ENCODE assay signal across 11 cellular contexts in the genomic region with DNA sequence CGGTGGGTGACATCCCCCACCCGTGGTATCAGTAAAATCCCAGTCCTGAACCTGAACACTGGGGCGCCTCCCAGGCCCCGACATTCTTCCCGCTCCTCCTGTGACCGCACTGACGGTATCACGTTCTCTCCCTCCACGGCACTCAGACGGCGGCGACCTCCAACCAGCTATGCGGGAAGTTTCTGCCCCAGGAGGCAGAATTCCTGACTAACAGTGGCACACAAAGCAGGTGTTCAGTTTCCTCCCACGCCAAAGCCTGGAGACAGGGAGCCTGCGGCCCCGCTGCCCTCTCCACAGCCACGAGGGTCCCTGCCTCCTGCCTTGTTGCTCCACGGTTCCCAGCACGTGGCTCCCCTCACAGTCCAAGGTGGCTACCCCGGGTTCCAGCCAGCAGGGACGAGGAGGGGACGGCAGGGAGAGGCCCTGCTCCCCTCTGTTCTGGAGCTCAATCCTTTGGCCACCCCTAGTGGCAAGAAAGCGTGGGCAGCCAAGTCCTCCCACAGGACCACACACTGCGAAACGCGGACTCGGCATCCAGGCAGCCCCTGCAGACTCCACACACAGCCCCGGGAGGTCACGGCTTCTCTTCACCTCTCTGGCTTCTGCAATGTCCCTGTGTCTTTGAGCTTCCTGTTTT. TPM values are rescaled to one million over a fixed set of nuclear protein-coding genes. Genes with fewer than 3 reads are reported as not detected.
A peak's percentile ranks its signal among the peaks of the same experiment; 100 is the strongest.
DNase-seq lines count a peak whose midpoint lies in the region; ATAC-seq, FAIRE-seq and TF ChIP-seq lines count a peak whose summit lies in the region.
"Had no signal": no experiment of that assay in that cellular context is flagged by ENCODE, and none has a peak within 500 bp of the region (broad histone marks: within the 10 kb centered on the region; RNA-seq: fewer than 3 reads in every experiment).

No MANE protein-coding gene starts in this region.

- H3K27ac Mint-ChIP-seq in progenitor cell of endocrine pancreas, result peak overlapping the region; percentile 78

- CTCF ChIA-PET in GM12878 (lab: Yijun Ruan, JAX), result interaction anchor here (1.1 kb wide), 1 partner anchor 103 kb away, joined by 5 read pairs; no protein-coding TSS in a partner anchor

- H3K27ac ChIP-seq in GM12878 (ENCODE audit: control insufficient read depth, insufficient read depth), result no peak overlapping the region
- H3K27ac ChIP-seq in left ventricle myocardium inferior (replicated peaks), result peak overlapping the region; percentile 83

- no peaks in the 10 kb centered on the region for H3K9me3 ChIP-seq in GM12878 (replicated peaks; ENCODE audit: control insufficient read depth, insufficient read depth, low read length)
- H3K9me3 ChIP-seq in left ventricle myocardium inferior (replicated peaks), result no peaks in the 10 kb centered on the region
- no peaks in the 10 kb centered on the region for H3K9me3 ChIP-seq in MG63

- H3K36me3 Mint-ChIP-seq in progenitor cell of endocrine pancreas (ENCODE audit: insufficient read depth), result peaks cover 8% of the 10 kb centered on the region

- no peak for TF ChIP-seq RAD21 in GM12878 (IDR thresholded peaks at IDR 0.05; ENCODE audit: insufficient read depth, low read depth, low read length)

- BruUV-seq in GM12878 (replicated peaks; lab: Mats Ljungman, UMichigan), result no TSS peak

- POLR2A ChIA-PET in GM12878 (lab: Charles Lee), result no interaction called here

- RAD21 ChIA-PET in GM12878 (lab: Charles Lee; ENCODE audit: unreplicated experiment), result no interaction called here

- H3K4me3 ChIP-seq in GM12878 (no peak overlapping the region), left ventricle myocardium inferior (peak overlapping the region; percentile 29), MG63 (no peak overlapping the region)

- in situ Hi-C loops in GM12878 (cut with MboI), result no loop called here

- H3K36me3 ChIP-seq in GM12878 (ENCODE audit: control insufficient read depth in 2 of 2, insufficient read depth in 2 of 2, low read length in 1 of 2) (peaks cover 31 to 39% of the 10 kb centered on the region in 2 experiments), left ventricle myocardium inferior (peaks cover 79% of the 10 kb centered on the region), MG63 (peaks cover 3% of the 10 kb centered on the region)

- no peaks in the 10 kb centered on the region for H4K20me1 ChIP-seq in GM12878 (ENCODE audit: control insufficient read depth, insufficient read depth)

- intact Hi-C loops in GM12878 (cut with micrococcal nuclease; ENCODE audit: unreplicated experiment) (no loop called here), left ventricle myocardium inferior (cut with micrococcal nuclease) (no loop called here)

- TF ChIP-seq CTCF in GM12873 (IDR thresholded peaks at IDR 0.05; ENCODE audit: insufficient read depth, low read depth, low read length, missing control alignments) (peak; percentile 12), GM12878 (IDR thresholded peaks at IDR 0.05 in 2 of 3, conservative IDR thresholded peaks at IDR 0.05 in 1 of 3; ENCODE audit: control insufficient read depth in 2 of 3, extremely low read depth in 1 of 3, insufficient read depth in 1 of 3, low read depth in 3 of 3, low read length in 3 of 3) (peak in 2 of 3 experiments; percentile 12 to 26; a peak in 2 of 6 replicates), left ventricle myocardium inferior (IDR thresholded peaks at IDR 0.05; ENCODE audit: borderline replicate concordance) (peak; percentile 53), progenitor cell of endocrine pancreas (IDR thresholded peaks at IDR 0.05; ENCODE audit: unreplicated experiment) (no peak)

- DNase-seq in GM12878 (ENCODE audit: low read depth, low spot score) (no peak), left ventricle myocardium inferior (peak; percentile 39), progenitor cell of endocrine pancreas (ENCODE audit: low spot score, unreplicated experiment) (no peak), MG63 (no peak), NCI-H526 treated with DMSO at 0.1 percent for 48 hours (lab: John Stamatoyannopoulos, UW) (no peak), NCI-H748 (lab: John Stamatoyannopoulos, UW; ENCODE audit: unreplicated experiment) (no peak)
- DNase-seq in activated T-cell treated with anti-CD3 and anti-CD28 coated beads, Interleukin-2, amount 50 U/mL, for 48 hours, result no peak
- DNase-seq: activated gamma-delta T cell; NCI-H2029 treated with DMSO at 0.1 percent for 48 hours; stimulated activated CD4-positive, alpha-beta T cell treated with anti-CD3 and anti-CD28 coated beads, Interleukin-1b, Interleukin-23, amount 100 ng/mL, for 48 hours had no signal

- H3K9me3 Mint-ChIP-seq in progenitor cell of endocrine pancreas (ENCODE audit: low read depth), result no peaks in the 10 kb centered on the region

- no peak for TF ChIP-seq EP300 in GM12878 (IDR thresholded peaks at IDR 0.05; ENCODE audit: borderline replicate concordance in 1 of 2, control insufficient read depth in 1 of 2, low read depth in 2 of 2, low read length in 2 of 2)

- H3K4me1 ChIP-seq in GM12878 (ENCODE audit: control insufficient read depth, insufficient read depth, low read length) (no peaks in the 10 kb centered on the region), left ventricle myocardium inferior (peaks cover 35% of the 10 kb centered on the region)

- H3K27me3 Mint-ChIP-seq in progenitor cell of endocrine pancreas, result no peaks in the 10 kb centered on the region

- H3K79me2 ChIP-seq in GM12878 (ENCODE audit: control insufficient read depth, insufficient read depth, low read length), result no peaks in the 10 kb centered on the region; the same call in 1 of the 2 replicates

- peaks cover 15% of the 10 kb centered on the region for H3K4me1 Mint-ChIP-seq in progenitor cell of endocrine pancreas (ENCODE audit: low read depth)

- no peaks in the 10 kb centered on the region for H3K27me3 ChIP-seq in GM12878 (replicated peaks in 1 of 2; ENCODE audit: control insufficient read depth in 2 of 2, insufficient read depth in 2 of 2, low read length in 1 of 2)
- no peaks in the 10 kb centered on the region for H3K27me3 ChIP-seq in left ventricle myocardium inferior (ENCODE audit: low read depth)
- no peaks in the 10 kb centered on the region for H3K27me3 ChIP-seq in MG63

- no peak overlapping the region for H3K9ac ChIP-seq in GM12878 (ENCODE audit: control insufficient read depth, insufficient read depth, low read length)

- 91% methylated on average over 29 of the region's 29 CpGs for WGBS in GM12878 (ENCODE audit: insufficient coverage, insufficient replicate concordance, low lambda C conversion rate, missing lambda C conversion rate)

- peak; percentile 54 for TF ChIP-seq POLR2A in GM12878 (IDR thresholded peaks at IDR 0.05; ENCODE audit: low read depth, low read length)

- H3K4me3 Mint-ChIP-seq in progenitor cell of endocrine pancreas (ENCODE audit: low read depth), result no peak overlapping the region

- no peak overlapping the region for H3K4me2 ChIP-seq in GM12878 (ENCODE audit: control insufficient read depth, insufficient read depth)

- ATAC-seq in GM12878, result peak; percentile 29; the same call in 1 of the 3 replicates

- SMC1A ChIA-PET in GM12878 (lab: Charles Lee; ENCODE audit: uncharacterized antibody, unreplicated experiment), result no interaction called here

- H2AFZ ChIP-seq in GM12878 (ENCODE audit: control insufficient read depth, low read depth, low read length), result no peak overlapping the region

- no peak for FAIRE-seq in GM12878 (lab: Jason Lieb, UNC)

TF ChIP-seq in GM12878, 131 proteins besides CTCF, POLR2A, EP300 and RAD21 (continues in another document):
- TF ChIP-seq ZNF207 (IDR thresholded peaks at IDR 0.05; ENCODE audit: borderline replicate concordance) (no peak), YBX1 (IDR thresholded peaks at IDR 0.05) (no peak), ASH2L (IDR thresholded peaks at IDR 0.05; ENCODE audit: borderline replicate concordance, low read depth) (no peak)

RNA-seq across cellular contexts. Expression of gene CTBP1, which starts 15.2 kb away (rescaled TPM):
- 114 and 143 TPM in 2 replicates for total RNA-seq in GM12878 (2013; cell fraction: nucleolus; rRNA removed)
- total RNA-seq in GM12878 (2014; rRNA removed) (143 and 160 TPM in 2 replicates), GM12878 (2014; rRNA removed; fragmentation: Illumina TruSeq; extraction: Trizol) (53.9 and 62.2 TPM in 2 replicates), GM12878 (2021) (182 TPM in 2 replicates), left ventricle myocardium inferior (112 TPM), progenitor cell of endocrine pancreas (199 and 204 TPM in 2 replicates)
- 42.6 TPM for polyA plus RNA-seq in GM12878 (2011; ENCODE audit: low read depth)
- polyA plus RNA-seq in GM12878 (2011; rRNA removed) (59.1 and 78.2 TPM in 2 replicates), GM12878 (2014; fragmentation: Illumina TruSeq; extraction: Trizol) (45.1 and 63.9 TPM in 2 replicates), GM12878 (2014; fragmentation: Nextera tagmentation; extraction: Ambion mirVana) (10 to 100 TPM in 1 of 2 experiments, 1 to 10 TPM in 1; 7.4 to 21.2 TPM), GM12878 (2014; rRNA removed) (164 and 182 TPM in 2 replicates), GM12878 (2016; fragmentation: Nextera tagmentation; extraction: Ambion mirVana) (10 to 100 TPM; 36.8 to 43.1 TPM)
- 120 and 316 TPM in 2 replicates for polyA plus RNA-seq in GM12878 (2011; cell fraction: cytosol; rRNA removed)
- 515 and 586 TPM in 2 replicates for polyA plus RNA-seq in GM12878 (2011; cell fraction: nucleus; rRNA removed)
- polyA plus RNA-seq in GM12878 (2012), result 132 and 134 TPM in 2 replicates
- polyA minus RNA-seq in GM12878 (2011; rRNA and poly(A)+ RNA removed), result 94.5 and 212 TPM in 2 replicates
- polyA minus RNA-seq in GM12878 (2011; cell fraction: cytosol; rRNA and poly(A)+ RNA removed), result 114 and 138 TPM in 2 replicates
- 50.2 and 76.5 TPM in 2 replicates for polyA minus RNA-seq in GM12878 (2011; cell fraction: nucleus; rRNA and poly(A)+ RNA removed)
- 114 and 178 TPM in 2 replicates for total RNA-seq in MG63 (2014; rRNA removed; shearing (Covaris generic); ENCODE audit: low replicate concordance)

RNA-seq across cellular contexts. Expression of gene MAEA, which starts 55.9 kb away (rescaled TPM):
- 57.4 and 73.6 TPM in 2 replicates for total RNA-seq in GM12878 (2013; cell fraction: nucleolus; rRNA removed)
- total RNA-seq in GM12878 (2014; rRNA removed), result 47.1 and 52.1 TPM in 2 replicates
- total RNA-seq in GM12878 (2014; rRNA removed; fragmentation: Illumina TruSeq; extraction: Trizol), result 19.2 and 23.9 TPM in 2 replicates
- 61.7 and 63.1 TPM in 2 replicates for total RNA-seq in GM12878 (2021)
- polyA plus RNA-seq in GM12878 (2011; ENCODE audit: low read depth), result 13.5 TPM
- polyA plus RNA-seq in GM12878 (2011; rRNA removed), result 35.0 and 57.0 TPM in 2 replicates
- polyA plus RNA-seq in GM12878 (2011; cell fraction: cytosol; rRNA removed), result 70.9 and 100 TPM in 2 replicates
- polyA plus RNA-seq in GM12878 (2011; cell fraction: nucleus; rRNA removed), result 236 and 285 TPM in 2 replicates
- polyA plus RNA-seq in GM12878 (2012), result 33.4 and 36.2 TPM in 2 replicates
- polyA plus RNA-seq in GM12878 (2014; fragmentation: Illumina TruSeq; extraction: Trizol), result 8.8 and 21.4 TPM in 2 replicates
- 1 to 10 TPM; 3.6 to 7.5 TPM for polyA plus RNA-seq in GM12878 (2014; fragmentation: Nextera tagmentation; extraction: Ambion mirVana)
- 63.7 and 67.3 TPM in 2 replicates for polyA plus RNA-seq in GM12878 (2014; rRNA removed)
- 10 to 100 TPM; 63.6 to 67.1 TPM for polyA plus RNA-seq in GM12878 (2016; fragmentation: Nextera tagmentation; extraction: Ambion mirVana)
- 27.7 and 52.1 TPM in 2 replicates for polyA minus RNA-seq in GM12878 (2011; rRNA and poly(A)+ RNA removed)
- 26.6 and 31.9 TPM in 2 replicates for polyA minus RNA-seq in GM12878 (2011; cell fraction: cytosol; rRNA and poly(A)+ RNA removed)
- 42.7 and 54.5 TPM in 2 replicates for polyA minus RNA-seq in GM12878 (2011; cell fraction: nucleus; rRNA and poly(A)+ RNA removed)
- total RNA-seq in left ventricle myocardium inferior, result 49.5 TPM
- total RNA-seq in progenitor cell of endocrine pancreas, result 77.8 and 81.3 TPM in 2 replicates
- total RNA-seq in MG63 (2014; rRNA removed; shearing (Covaris generic); ENCODE audit: low replicate concordance), result 29.3 and 30.2 TPM in 2 replicates
